Comparison of ENCODE assay signal across 8 cellular contexts in genomic region chr19:58563034-58563573, GRCh38. TPM values are rescaled to one million over a fixed set of nuclear protein-coding genes. Genes with fewer than 3 reads are reported as not detected.
DNase-seq lines count a peak whose midpoint lies in the region; TF ChIP-seq lines count a peak whose summit lies in the region.

No MANE protein-coding gene starts in this region.

- H3K36me3 ChIP-seq in esophagus squamous epithelium (peaks cover 0 to 15% (median 0%) of the 10 kb centered on the region in 3 donors), prostate gland (no peaks in the 10 kb centered on the region)

- H3K27me3 Mint-ChIP-seq in Calu3 (ENCODE audit: unreplicated experiment) (peaks cover 35% of the 10 kb centered on the region), osteocyte (ENCODE audit: unreplicated experiment) (no peaks in the 10 kb centered on the region)

- no peaks in the 10 kb centered on the region for H3K27me3 ChIP-seq in esophagus squamous epithelium
- no peaks in the 10 kb centered on the region for H3K27me3 ChIP-seq in prostate gland (replicated peaks; ENCODE audit: insufficient read depth)

- peak overlapping the region; percentile 26 for H3K27ac Mint-ChIP-seq in Calu3 (ENCODE audit: unreplicated experiment)
- no peak overlapping the region for H3K27ac Mint-ChIP-seq in osteocyte (ENCODE audit: unreplicated experiment)

- no peaks in the 10 kb centered on the region for H3K9me3 ChIP-seq in esophagus squamous epithelium
- H3K9me3 ChIP-seq in prostate gland, result no peaks in the 10 kb centered on the region

- H3K4me3 Mint-ChIP-seq in Calu3 (ENCODE audit: low read depth, unreplicated experiment) (peak overlapping the region; percentile 82), osteocyte (ENCODE audit: unreplicated experiment) (no peak overlapping the region)

- CTCF ChIA-PET in Calu3 (lab: Charles Lee), result interaction anchor here (0.9 to 1.1 kb wide), 2 partner anchors 10 to 44 kb away, joined by 7 read pairs; partner anchors contain the start of gene ZBTB45

- peaks cover 76% of the 10 kb centered on the region for H3K36me3 Mint-ChIP-seq in Calu3 (ENCODE audit: insufficient read depth, unreplicated experiment)
- no peaks in the 10 kb centered on the region for H3K36me3 Mint-ChIP-seq in osteocyte (ENCODE audit: unreplicated experiment)

- H3K4me3 ChIP-seq in esophagus squamous epithelium (peak overlapping the region; percentile 27 to 66 (median 48)), prostate gland (peak overlapping the region; percentile 30 to 32)

- peaks cover 28 to 49% (median 31%) of the 10 kb centered on the region in 3 donors for H3K4me1 ChIP-seq in esophagus squamous epithelium
- H3K4me1 ChIP-seq in prostate gland (replicated peaks), result peaks cover 15% of the 10 kb centered on the region

- 0 to 10% methylated on average over 5 to 8 of the region's 40 CpGs for WGBS in esophagus squamous epithelium, 2 donors
- WGBS in prostate gland, result 3% methylated on average over 38 of the region's 40 CpGs

- DNase-seq in Calu3 (no peak), SK-N-DZ (ENCODE audit: low spot score) (peak; percentile 75), esophagus squamous epithelium (lab: John Stamatoyannopoulos, UW) (no peak), prostate gland (ENCODE audit: low spot score) (no peak), osteocyte (ENCODE audit: extremely low spot score, unreplicated experiment) (no peak), DMS53 (lab: John Stamatoyannopoulos, UW) (no peak), NCI-H2081 treated with DMSO at 0.1 percent for 48 hours (lab: John Stamatoyannopoulos, UW) (no peak), D341Med (ENCODE audit: low spot score) (no peak)

- TF ChIP-seq CTCF in Calu3 (IDR thresholded peaks at IDR 0.05; ENCODE audit: unreplicated experiment) (no peak), esophagus squamous epithelium (IDR thresholded peaks at IDR 0.05) (no peak), prostate gland (IDR thresholded peaks at IDR 0.05) (no peak), osteocyte (IDR thresholded peaks at IDR 0.05) (no peak)

- H3K27ac ChIP-seq in esophagus squamous epithelium (peak overlapping the region in 3 of 4 donors; percentile 36 to 71 (median 51)), prostate gland (peak overlapping the region in 1 of 2 donors; percentile 38)

- peaks cover 10% of the 10 kb centered on the region for H3K4me1 Mint-ChIP-seq in Calu3 (ENCODE audit: low read depth, unreplicated experiment)
- peaks cover 8% of the 10 kb centered on the region for H3K4me1 Mint-ChIP-seq in osteocyte (ENCODE audit: unreplicated experiment)

- no peak for TF ChIP-seq POLR2A in esophagus squamous epithelium (IDR thresholded peaks at IDR 0.05)
- TF ChIP-seq POLR2A in prostate gland (IDR thresholded peaks at IDR 0.05), result no peak

- no peaks in the 10 kb centered on the region for H3K9me3 Mint-ChIP-seq in Calu3 (ENCODE audit: low read depth, unreplicated experiment)
- no peaks in the 10 kb centered on the region for H3K9me3 Mint-ChIP-seq in osteocyte (ENCODE audit: unreplicated experiment)

- BruUV-seq in Calu3 (replicated peaks; lab: Mats Ljungman, UMichigan), result no TSS peak

- intact Hi-C loops in Calu3 (cut with micrococcal nuclease; ENCODE audit: unreplicated experiment) (no loop called here), esophagus squamous epithelium (cut with DNase I) (no loop called here), prostate gland (cut with DNase I) (no loop called here)

RNA-seq across cellular contexts. Expression of gene UBE2M, which starts 4.7 kb away (rescaled TPM):
- total RNA-seq in Calu3 (2022) (123 and 131 TPM in 2 replicates), esophagus squamous epithelium (10 to 100 TPM; 22.0 to 37.4 (median 24.7) TPM), prostate gland (10 to 100 TPM; 27.7 to 44.2 TPM), osteocyte (76.2 and 78.3 TPM in 2 replicates)
- polyA plus RNA-seq in SK-N-DZ (2014; cell fraction: cytosol; rRNA removed), result 63.0 and 69.2 TPM in 2 replicates
- polyA plus RNA-seq in SK-N-DZ (2014; cell fraction: nucleus; rRNA removed), result 59.7 and 69.5 TPM in 2 replicates

RNA-seq across cellular contexts. Expression of gene CHMP2A, which starts 8.2 kb away (rescaled TPM):
- total RNA-seq in Calu3 (2022) (168 TPM in 2 replicates), esophagus squamous epithelium (10 to 100 TPM; 76.5 to 99.5 (median 86.6) TPM), prostate gland (100 to 1,000 TPM; 102 to 126 TPM), osteocyte (130 and 132 TPM in 2 replicates)
- 85.0 and 86.3 TPM in 2 replicates for polyA plus RNA-seq in SK-N-DZ (2014; cell fraction: cytosol; rRNA removed)
- 46.1 and 47.8 TPM in 2 replicates for polyA plus RNA-seq in SK-N-DZ (2014; cell fraction: nucleus; rRNA removed)

RNA-seq across cellular contexts. Expression of gene MZF1, which starts 10.0 kb away (rescaled TPM):
- 31.8 and 33.5 TPM in 2 replicates for total RNA-seq in Calu3 (2022)
- 12.0 and 14.7 TPM in 2 replicates for polyA plus RNA-seq in SK-N-DZ (2014; cell fraction: cytosol; rRNA removed)
- polyA plus RNA-seq in SK-N-DZ (2014; cell fraction: nucleus; rRNA removed), result 72.1 and 102 TPM in 2 replicates
- 10 to 100 TPM; 11.8 to 30.9 (median 21.7) TPM for total RNA-seq in esophagus squamous epithelium
- 10 to 100 TPM; 47.5 to 67.3 TPM for total RNA-seq in prostate gland
- 25.3 and 30.9 TPM in 2 replicates for total RNA-seq in osteocyte

RNA-seq across cellular contexts. Expression of gene TRIM28, which starts 19.2 kb away (rescaled TPM):
- 558 and 582 TPM in 2 replicates for total RNA-seq in Calu3 (2022)
- polyA plus RNA-seq in SK-N-DZ (2014; cell fraction: cytosol; rRNA removed), result 375 and 400 TPM in 2 replicates
- polyA plus RNA-seq in SK-N-DZ (2014; cell fraction: nucleus; rRNA removed), result 509 and 535 TPM in 2 replicates
- 100 to 1,000 TPM; 150 to 198 (median 179) TPM for total RNA-seq in esophagus squamous epithelium
- 100 to 1,000 TPM; 237 to 374 TPM for total RNA-seq in prostate gland
- 333 and 354 TPM in 2 replicates for total RNA-seq in osteocyte

RNA-seq across cellular contexts. Expression of gene ZBTB45, which starts 43.5 kb away (rescaled TPM):
- 17.7 and 19.6 TPM in 2 replicates for total RNA-seq in Calu3 (2022)
- polyA plus RNA-seq in SK-N-DZ (2014; cell fraction: cytosol; rRNA removed), result 4.4 and 4.8 TPM in 2 replicates
- polyA plus RNA-seq in SK-N-DZ (2014; cell fraction: nucleus; rRNA removed), result 4.1 and 4.5 TPM in 2 replicates
- 10 to 100 TPM in 1 of 4 donors, 1 to 10 TPM in 3; 6.9 to 11.1 (median 8.3) TPM for total RNA-seq in esophagus squamous epithelium
- 10 to 100 TPM; 22.0 to 24.0 TPM for total RNA-seq in prostate gland
- 16.7 and 17.2 TPM in 2 replicates for total RNA-seq in osteocyte
